In genomic region chr5:91010090-91010489, GRCh38 we compare ENCODE assay signal across 26 cellular contexts.
"Had no signal": no experiment of that assay in that cellular context is flagged by ENCODE, and none has a peak within 500 bp of the region (broad histone marks: within the 10 kb centered on the region; RNA-seq: fewer than 3 reads in every experiment).

No MANE protein-coding gene starts in this region.

- H3K27ac Mint-ChIP-seq: activated CD4-positive, alpha-beta memory T cell treated with anti-CD3 and anti-CD28 coated beads for 36 hours; activated CD4-positive, alpha-beta T cell treated with anti-CD3 and anti-CD28 coated beads for 36 hours; activated CD4-positive, alpha-beta T cell treated with anti-CD3 and anti-CD28 coated beads, Interleukin-2, amount 10 ng/mL, durations not matched to agents 24 days and 14 days; activated naive CD4-positive, alpha-beta T cell treated with anti-CD3 and anti-CD28 coated beads for 36 hours; activated naive CD8-positive, alpha-beta T cell; activated T-helper 17 cell treated with anti-CD3 and anti-CD28 coated beads, Interleukin-2, amount 50 U/mL, for 72 hours; effector memory CD8-positive, alpha-beta T cell had no signal

- H3K4me1 Mint-ChIP-seq: activated CD4-positive, alpha-beta T cell treated with anti-CD3 and anti-CD28 coated beads for 36 hours; activated CD4-positive, alpha-beta T cell treated with anti-CD3 and anti-CD28 coated beads, Interleukin-2, amount 10 ng/mL, durations not matched to agents 24 days and 14 days; activated T-helper 17 cell treated with anti-CD3 and anti-CD28 coated beads, Interleukin-2, amount 50 U/mL, for 72 hours; central memory CD8-positive, alpha-beta T cell had no signal

- H3K27me3 ChIP-seq: brain microvascular endothelial cell, esophagus muscularis mucosa, foreskin keratinocyte, gastrocnemius medialis, heart left ventricle had no signal

- H3K9me3 Mint-ChIP-seq: effector memory CD8-positive, alpha-beta T cell had no signal

- H3K36me3 ChIP-seq: brain microvascular endothelial cell, esophagus muscularis mucosa, gastrocnemius medialis, heart left ventricle had no signal

- H3K4me3 ChIP-seq: esophagus muscularis mucosa, gastrocnemius medialis, heart left ventricle had no signal

- H3K4me1 ChIP-seq: foreskin keratinocyte, gastrocnemius medialis, heart left ventricle had no signal

- H3K4me3 Mint-ChIP-seq: activated CD4-positive, alpha-beta memory T cell treated with anti-CD3 and anti-CD28 coated beads for 36 hours; activated CD4-positive, alpha-beta T cell treated with anti-CD3 and anti-CD28 coated beads for 36 hours; activated CD4-positive, alpha-beta T cell treated with anti-CD3 and anti-CD28 coated beads, Interleukin-2, amount 10 ng/mL, durations not matched to agents 24 days and 14 days; activated naive CD4-positive, alpha-beta T cell treated with anti-CD3 and anti-CD28 coated beads for 36 hours; activated naive CD8-positive, alpha-beta T cell; activated T-cell treated with anti-CD3 and anti-CD28 coated beads, Interleukin-2, amount 50 U/mL, for 4 hours; activated T-helper 17 cell treated with anti-CD3 and anti-CD28 coated beads, Interleukin-2, amount 50 U/mL, for 72 hours; central memory CD8-positive, alpha-beta T cell; effector memory CD8-positive, alpha-beta T cell had no signal

- H3K36me3 Mint-ChIP-seq: activated CD4-positive, alpha-beta memory T cell treated with anti-CD3 and anti-CD28 coated beads for 36 hours; activated naive CD8-positive, alpha-beta T cell had no signal

- H3K27ac ChIP-seq: brain microvascular endothelial cell, esophagus muscularis mucosa, foreskin keratinocyte, gastrocnemius medialis, heart left ventricle had no signal

- ATAC-seq: activated CD4-positive, alpha-beta T cell treated with anti-CD3 and anti-CD28 coated beads for 36 hours; activated T-cell treated with anti-CD3 and anti-CD28 coated beads, Interleukin-2, amount 50 U/mL, for 4 hours; activated T-helper 17 cell treated with anti-CD3 and anti-CD28 coated beads, Interleukin-2, amount 50 U/mL, for 72 hours; effector memory CD8-positive, alpha-beta T cell; foreskin keratinocyte; gastrocnemius medialis; heart left ventricle had no signal

- H3K9me3 ChIP-seq: esophagus muscularis mucosa, gastrocnemius medialis had no signal

- DNase-seq: activated CD4-positive, alpha-beta memory T cell treated with anti-CD3 and anti-CD28 coated beads for 36 hours; activated CD4-positive, alpha-beta T cell treated with anti-CD3 and anti-CD28 coated beads for 36 hours; activated CD4-positive, alpha-beta T cell treated with anti-CD3 and anti-CD28 coated beads, Interleukin-2, amount 10 ng/mL, durations not matched to agents 24 days and 14 days; activated CD4-positive, CD25-positive, alpha-beta regulatory T cell; activated CD4-positive, CD25-positive, alpha-beta regulatory T cell treated with anti-CD3 and anti-CD28 coated beads, Interleukin-2, amount 50 U/mL, for 72 hours; activated CD8-positive, alpha-beta memory T cell treated with anti-CD3 and anti-CD28 coated beads for 24 hours; activated effector memory CD4-positive, alpha-beta T cell treated with anti-CD3 and anti-CD28 coated beads, Interleukin-2, amount 50 U/mL, for 16 hours; activated naive CD4-positive, alpha-beta T cell treated with anti-CD3 and anti-CD28 coated beads for 36 hours; activated T-cell treated with anti-CD3 and anti-CD28 coated beads, Interleukin-2, amount 50 U/mL, for 4 hours; amniotic stem cell; anterior cingulate cortex; brain microvascular endothelial cell; cortex of kidney; dermis blood vessel endothelial cell; effector CD4-positive, alpha-beta T cell; effector memory CD8-positive, alpha-beta T cell; erythroblast; foreskin keratinocyte; gastrocnemius medialis; glutamatergic neuron; heart left ventricle; T-helper 2 cell had no signal
